ENCODE assay signal across 13 cellular contexts in the genomic region with DNA sequence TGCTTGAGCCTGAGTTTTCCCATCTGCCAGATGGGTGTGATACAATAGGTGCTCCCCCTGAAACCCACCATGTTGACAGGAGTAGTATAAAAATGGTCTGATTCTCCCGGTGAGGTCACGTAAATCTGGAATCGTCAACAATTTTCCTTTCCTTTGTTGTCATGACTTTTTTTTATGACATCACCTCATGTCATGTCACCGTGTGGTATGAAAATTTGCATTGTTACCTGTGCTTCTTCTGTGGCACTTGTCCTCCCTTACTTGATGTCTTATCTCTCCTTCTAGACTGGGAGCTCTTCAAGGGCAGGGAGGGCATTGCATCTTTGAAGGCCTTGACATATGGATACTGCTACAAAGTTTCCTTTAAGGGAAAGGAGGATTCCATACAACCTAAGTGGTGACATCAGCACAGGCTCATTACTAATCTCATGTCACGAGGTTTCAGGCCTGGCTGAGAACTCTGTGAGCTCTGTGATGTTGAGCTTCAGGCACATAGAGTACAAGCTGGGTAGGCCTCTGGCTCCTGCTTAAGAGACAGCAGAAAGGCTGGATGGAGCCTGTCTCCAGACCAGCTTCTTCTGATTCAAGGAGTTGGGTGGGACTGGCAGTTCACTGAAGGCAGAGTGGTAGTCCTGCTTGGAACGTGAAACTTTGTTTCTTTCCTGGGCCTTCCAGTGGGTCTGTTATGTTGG.
DNase-seq lines count a peak whose midpoint lies in the region; ATAC-seq and TF ChIP-seq lines count a peak whose summit lies in the region.
"Had no signal": no experiment of that assay in that cellular context is flagged by ENCODE, and none has a peak within 500 bp of the region (broad histone marks: within the 10 kb centered on the region; RNA-seq: fewer than 3 reads in every experiment).

No MANE protein-coding gene starts in this region.

- H3K36me3 ChIP-seq in SK-N-SH (replicated peaks in 1 of 2; ENCODE audit: control insufficient read depth in 1 of 2, insufficient read depth in 2 of 2, low read length in 1 of 2) (peaks cover 0 to 8% of the 10 kb centered on the region in 2 experiments), gastroesophageal sphincter (peaks cover 0 to 12% of the 10 kb centered on the region in 2 donors), psoas muscle (ENCODE audit: insufficient read depth in 1 of 2, low read depth in 1 of 2) (peaks cover 0 to 2% of the 10 kb centered on the region in 2 donors), vagina (no peaks in the 10 kb centered on the region)

- peak overlapping the region; percentile 21; the same call in 1 of the 2 replicates for H3K9ac ChIP-seq in SK-N-SH

- no peaks in the 10 kb centered on the region for H3K27me3 ChIP-seq in SK-N-SH (ENCODE audit: insufficient read depth)
- H3K27me3 ChIP-seq in gastroesophageal sphincter: no peaks in the 10 kb centered on the region
- H3K27me3 ChIP-seq in psoas muscle (ENCODE audit: insufficient read depth in 3 of 3, low read length in 2 of 3): no peaks in the 10 kb centered on the region
- no peaks in the 10 kb centered on the region for H3K27me3 ChIP-seq in vagina

- no peak; the same call in 2 of the 3 replicates for ATAC-seq in SK-N-SH treated with all-trans-retinoic acid at 6 μM for 48 hours
- ATAC-seq in gastroesophageal sphincter: peak; percentile 28
- ATAC-seq in psoas muscle: peak; percentile 35 to 69 (median 62)
- no peak for ATAC-seq in HG03280 (IDR thresholded peaks at IDR 0.05; ENCODE audit: unreplicated experiment)
- ATAC-seq: HCT116 had no signal

- H3K4me2 ChIP-seq in SK-N-SH: peak overlapping the region; percentile 1; the same call in 1 of the 2 replicates

- H2AFZ ChIP-seq in SK-N-SH (ENCODE audit: low read depth): no peak overlapping the region

- TF ChIP-seq EP300 in SK-N-SH (IDR thresholded peaks at IDR 0.05; ENCODE audit: borderline replicate concordance in 1 of 2, low read depth in 1 of 2, low read length in 1 of 2) (no peak), gastroesophageal sphincter (IDR thresholded peaks at IDR 0.05) (peak; percentile 41)

- peaks cover 8% of the 10 kb centered on the region for H3F3A ChIP-seq in SK-N-SH (replicated peaks; ENCODE audit: insufficient read depth)

- peak overlapping the region in 1 of 2 experiments; percentile 64; a peak in 2 of 4 replicates for H3K27ac ChIP-seq in SK-N-SH (ENCODE audit: low read depth in 2 of 2, low read length in 1 of 2)
- peak overlapping the region; percentile 87 to 100 (median 94) for H3K27ac ChIP-seq in gastroesophageal sphincter
- peak overlapping the region; percentile 87 for H3K27ac ChIP-seq in psoas muscle
- H3K27ac ChIP-seq in vagina: peak overlapping the region; percentile 40

- H3K4me1 ChIP-seq in SK-N-SH (ENCODE audit: control insufficient read depth in 1 of 2, insufficient read depth in 2 of 2, low read depth in 1 of 2, low read length in 1 of 2): 0 out of 4 replicates have a peak, but pooled peaks cover 0 to 3% of the 10 kb centered on the region in 2 experiments
- peaks cover 18 to 89% (median 40%) of the 10 kb centered on the region in 3 donors for H3K4me1 ChIP-seq in gastroesophageal sphincter
- peaks cover 63% of the 10 kb centered on the region for H3K4me1 ChIP-seq in psoas muscle
- H3K4me1 ChIP-seq in vagina: peaks cover 58% of the 10 kb centered on the region

- no peak for TF ChIP-seq RAD21 in SK-N-SH (IDR thresholded peaks at IDR 0.05; ENCODE audit: low read length)

- H3K9me3 ChIP-seq in SK-N-SH: no peaks in the 10 kb centered on the region
- H3K9me3 ChIP-seq in gastroesophageal sphincter: no peaks in the 10 kb centered on the region
- H3K9me3 ChIP-seq in psoas muscle: no peaks in the 10 kb centered on the region
- H3K9me3 ChIP-seq in vagina: no peaks in the 10 kb centered on the region

- TF ChIP-seq POLR2A in gastroesophageal sphincter (IDR thresholded peaks at IDR 0.05) (peak in 1 of 2 donors; percentile 36), vagina (IDR thresholded peaks at IDR 0.05) (no peak)

- H3K79me2 ChIP-seq in SK-N-SH (ENCODE audit: insufficient read depth): peaks cover 100% of the 10 kb centered on the region

- DNase-seq in SK-N-SH (no peak), psoas muscle (no peak), vagina (ENCODE audit: extremely low spot score in 2 of 2) (no peak), NCI-H510A treated with DMSO at 0.1 percent for 48 hours (lab: John Stamatoyannopoulos, UW) (no peak), hippocampal formation (lab: John Stamatoyannopoulos, UW) (no peak)
- DNase-seq: 8988T; activated CD4-positive, alpha-beta T cell treated with anti-CD3 and anti-CD28 coated beads, Interleukin-2, amount 10 ng/mL, durations not matched to agents 7 days and 5 days; COR-L47; RPMI8226 had no signal

- 65% methylated on average over 6 of the region's 6 CpGs for WGBS in SK-N-SH (ENCODE audit: low lambda C conversion rate)
- 55 to 79% methylated on average over 2 to 5 of the region's 6 CpGs for WGBS in gastroesophageal sphincter (ENCODE audit: low coverage in 1 of 2), 2 donors
- WGBS in psoas muscle, 3 donors: 81 to 94% (median 86%) methylated on average over 6 of the region's 6 CpGs

- CTCF ChIA-PET in SK-N-SH (lab: Yijun Ruan, JAX): no interaction called here

- H3K4me3 ChIP-seq in SK-N-SH (ENCODE audit: low read depth in 2 of 2, low read length in 1 of 2) (no peak overlapping the region; a peak in 1 of 4 replicates), gastroesophageal sphincter (peak overlapping the region; percentile 19 to 51), psoas muscle (no peak overlapping the region), vagina (no peak overlapping the region)

- H4K20me1 ChIP-seq in SK-N-SH (ENCODE audit: insufficient read depth): no peaks in the 10 kb centered on the region

- no peak for TF ChIP-seq CTCF in SK-N-SH (IDR thresholded peaks at IDR 0.05)
- no peak for TF ChIP-seq CTCF in gastroesophageal sphincter (IDR thresholded peaks at IDR 0.05)
- TF ChIP-seq CTCF in psoas muscle (IDR thresholded peaks at IDR 0.05): no peak
- TF ChIP-seq CTCF in vagina (IDR thresholded peaks at IDR 0.05): no peak

- intact Hi-C loops in psoas muscle (cut with DNase I) (loop anchor here in 1 of 2 donors (2.0 kb wide), 1 partner anchor 475 kb away; a partner anchor contains a TSS), vagina (cut with DNase I) (loop anchor here (10.0 kb wide), 1 partner anchor 475 kb away; a partner anchor contains a TSS)

- H3K9me2 ChIP-seq in SK-N-SH: no peaks in the 10 kb centered on the region

- POLR2A ChIA-PET in SK-N-SH (lab: Yijun Ruan, JAX): no interaction called here

TF ChIP-seq in SK-N-SH, 30 proteins besides CTCF, POLR2A, EP300 and RAD21:
- TF ChIP-seq YY1 (IDR thresholded peaks at IDR 0.05; ENCODE audit: low read depth) (no peak), NRF1 (IDR thresholded peaks at IDR 0.05; ENCODE audit: low read depth, low read length) (no peak), GABPA (IDR thresholded peaks at IDR 0.05; ENCODE audit: low read depth) (no peak)
- TF ChIP-seq, protein P1, sequence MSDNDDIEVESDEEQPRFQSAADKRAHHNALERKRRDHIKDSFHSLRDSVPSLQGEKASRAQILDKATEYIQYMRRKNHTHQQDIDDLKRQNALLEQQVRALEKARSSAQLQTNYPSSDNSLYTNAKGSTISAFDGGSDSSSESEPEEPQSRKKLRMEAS (IDR thresholded peaks at IDR 0.05; ENCODE audit: low read depth): no peak
- TF ChIP-seq, protein P2, sequence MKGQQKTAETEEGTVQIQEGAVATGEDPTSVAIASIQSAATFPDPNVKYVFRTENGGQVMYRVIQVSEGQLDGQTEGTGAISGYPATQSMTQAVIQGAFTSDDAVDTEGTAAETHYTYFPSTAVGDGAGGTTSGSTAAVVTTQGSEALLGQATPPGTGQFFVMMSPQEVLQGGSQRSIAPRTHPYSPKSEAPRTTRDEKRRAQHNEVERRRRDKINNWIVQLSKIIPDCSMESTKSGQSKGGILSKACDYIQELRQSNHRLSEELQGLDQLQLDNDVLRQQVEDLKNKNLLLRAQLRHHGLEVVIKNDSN (IDR thresholded peaks at IDR 0.05; ENCODE audit: borderline replicate concordance, low read depth): no peak
TF ChIP-seq in SK-N-SH: peak in this region for 0.

TF ChIP-seq in SK-N-SH treated with all-trans-retinoic acid at 6 μM for 48 hours, 23 proteins besides CTCF, POLR2A, EP300 and RAD21 (continues in another document):
- TF ChIP-seq ZC3H10 (CRISPR knock-in tag; IDR thresholded peaks at IDR 0.05): no peak
- no peak for TF ChIP-seq CSDC2 (CRISPR knock-in tag; IDR thresholded peaks at IDR 0.05)
- TF ChIP-seq, protein P3, sequence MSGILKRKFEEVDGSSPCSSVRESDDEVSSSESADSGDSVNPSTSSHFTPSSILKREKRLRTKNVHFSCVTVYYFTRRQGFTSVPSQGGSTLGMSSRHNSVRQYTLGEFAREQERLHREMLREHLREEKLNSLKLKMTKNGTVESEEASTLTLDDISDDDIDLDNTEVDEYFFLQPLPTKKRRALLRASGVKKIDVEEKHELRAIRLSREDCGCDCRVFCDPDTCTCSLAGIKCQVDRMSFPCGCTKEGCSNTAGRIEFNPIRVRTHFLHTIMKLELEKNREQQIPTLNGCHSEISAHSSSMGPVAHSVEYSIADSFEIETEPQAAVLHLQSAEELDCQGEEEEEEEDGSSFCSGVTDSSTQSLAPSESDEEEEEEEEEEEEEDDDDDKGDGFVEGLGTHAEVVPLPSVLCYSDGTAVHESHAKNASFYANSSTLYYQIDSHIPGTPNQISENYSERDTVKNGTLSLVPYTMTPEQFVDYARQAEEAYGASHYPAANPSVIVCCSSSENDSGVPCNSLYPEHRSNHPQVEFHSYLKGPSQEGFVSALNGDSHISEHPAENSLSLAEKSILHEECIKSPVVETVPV (CRISPR knock-in tag; IDR thresholded peaks at IDR 0.05): no peak
- no peak for TF ChIP-seq TCF4 (CRISPR knock-in tag; IDR thresholded peaks at IDR 0.05; ENCODE audit: borderline replicate concordance)
- TF ChIP-seq ZNF8 (CRISPR knock-in tag; IDR thresholded peaks at IDR 0.05): no peak

Comparison
In these comparisons a context has a peak if more than half of its experiments do, and no peak if none do; other contexts are left out.
1. H3K4me3 ChIP-seq: peak in gastroesophageal sphincter (2 of 2); none in SK-N-SH (0 of 2), psoas muscle (single experiment) and vagina (0 of 2).
2. ATAC-seq: peak in gastroesophageal sphincter (single experiment) and psoas muscle (4 of 4); none in SK-N-SH treated with all-trans-retinoic acid at 6 μM for 48 hours (single experiment) and HG03280 (single experiment).